ENCODE assay signal across 16 cellular contexts in the genomic region with DNA sequence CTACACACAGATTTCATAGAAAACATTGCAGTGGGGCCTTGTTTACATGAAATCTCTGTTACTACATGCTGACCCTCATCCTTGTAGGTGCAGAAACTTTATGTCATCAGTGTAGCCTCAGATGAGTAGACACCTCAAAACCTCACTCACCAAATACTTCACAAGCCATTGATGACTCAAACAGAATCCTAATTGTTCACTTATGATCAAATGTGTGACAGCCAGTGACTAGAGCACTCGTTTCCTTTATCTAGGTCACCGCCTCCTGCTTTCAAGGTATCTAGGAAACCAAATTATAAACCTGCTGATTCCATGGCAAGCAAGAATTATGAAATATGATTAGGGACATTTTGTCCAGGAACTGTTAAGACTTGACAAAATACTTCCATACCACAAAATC.
DNase-seq lines count a peak whose midpoint lies in the region; ATAC-seq lines count a peak whose summit lies in the region.
"Had no signal": no experiment of that assay in that cellular context is flagged by ENCODE, and none has a peak within 500 bp of the region (broad histone marks: within the 10 kb centered on the region; RNA-seq: fewer than 3 reads in every experiment).

No MANE protein-coding gene starts in this region.

- no peak overlapping the region for H3K27ac Mint-ChIP-seq in naive thymus-derived CD8-positive, alpha-beta T cell
- H3K27ac Mint-ChIP-seq: activated CD4-positive, alpha-beta T cell treated with anti-CD3 and anti-CD28 coated beads, Interleukin-2, amount 10 ng/mL, durations not matched to agents 7 days and 5 days; nephron had no signal

- H3K4me1 Mint-ChIP-seq in naive thymus-derived CD8-positive, alpha-beta T cell: no peaks in the 10 kb centered on the region
- H3K4me1 Mint-ChIP-seq: activated CD4-positive, alpha-beta T cell treated with anti-CD3 and anti-CD28 coated beads, Interleukin-2, amount 10 ng/mL, durations not matched to agents 7 days and 5 days; nephron had no signal

- H3K4me3 Mint-ChIP-seq in naive thymus-derived CD8-positive, alpha-beta T cell: no peak overlapping the region
- H3K4me3 Mint-ChIP-seq: activated CD4-positive, alpha-beta T cell treated with anti-CD3 and anti-CD28 coated beads, Interleukin-2, amount 10 ng/mL, durations not matched to agents 7 days and 5 days; nephron had no signal

- no peaks in the 10 kb centered on the region for H3K9me3 Mint-ChIP-seq in naive thymus-derived CD8-positive, alpha-beta T cell
- H3K9me3 Mint-ChIP-seq: activated CD4-positive, alpha-beta T cell treated with anti-CD3 and anti-CD28 coated beads, Interleukin-2, amount 10 ng/mL, durations not matched to agents 7 days and 5 days; nephron had no signal

- POLR2A ChIA-PET in naive thymus-derived CD8-positive, alpha-beta T cell (lab: Charles Lee): no interaction called here

- H3K36me3 Mint-ChIP-seq in naive thymus-derived CD8-positive, alpha-beta T cell: no peaks in the 10 kb centered on the region

- ATAC-seq in activated CD4-positive, CD25-positive, alpha-beta regulatory T cell treated with anti-CD3 and anti-CD28 coated beads, Interleukin-2, amount 50 U/mL, for 24 hours: peak; percentile 75 to 89
- ATAC-seq in HG02678 (IDR thresholded peaks at IDR 0.05; ENCODE audit: unreplicated experiment): peak; percentile 71
- peak; percentile 65 for ATAC-seq in HG03565 (IDR thresholded peaks at IDR 0.05; ENCODE audit: unreplicated experiment)
- ATAC-seq in naive thymus-derived CD8-positive, alpha-beta T cell: no peak

- no peak for DNase-seq in activated CD4-positive, CD25-positive, alpha-beta regulatory T cell (lab: John Stamatoyannopoulos, UW)
- DNase-seq in kidney tubule cell (ENCODE audit: low spot score): peak; percentile 78
- no peak for DNase-seq in NCI-H2029 (lab: John Stamatoyannopoulos, UW)
- no peak for DNase-seq in NCI-H510A treated with DMSO at 0.1 percent for 48 hours (lab: John Stamatoyannopoulos, UW)
- no peak for DNase-seq in naive thymus-derived CD8-positive, alpha-beta T cell
- DNase-seq: activated CD4-positive, alpha-beta T cell treated with anti-CD3 and anti-CD28 coated beads, Interleukin-2, amount 10 ng/mL, durations not matched to agents 7 days and 5 days; activated naive CD4-positive, alpha-beta T cell treated with anti-CD3 and anti-CD28 coated beads, Interleukin-2, amount 50 U/mL, for 16 hours; foreskin melanocyte; KBM-7; NCI-H2081; OCI-M1; thyroid gland had no signal

- peaks cover 0 to 14% (median 4%) of the 10 kb centered on the region in 5 donors for H3K27me3 Mint-ChIP-seq in naive thymus-derived CD8-positive, alpha-beta T cell

Comparison
In these comparisons a context has a peak if more than half of its experiments do, and no peak if none do; other contexts are left out.
1. ATAC-seq: peak in activated CD4-positive, CD25-positive, alpha-beta regulatory T cell treated with anti-CD3 and anti-CD28 coated beads, Interleukin-2, amount 50 U/mL, for 24 hours (2 of 2), HG02678 (single experiment) and HG03565 (single experiment); none in naive thymus-derived CD8-positive, alpha-beta T cell (0 of 2).